Comparison of ENCODE assay signal across 10 cellular contexts in the genomic region with DNA sequence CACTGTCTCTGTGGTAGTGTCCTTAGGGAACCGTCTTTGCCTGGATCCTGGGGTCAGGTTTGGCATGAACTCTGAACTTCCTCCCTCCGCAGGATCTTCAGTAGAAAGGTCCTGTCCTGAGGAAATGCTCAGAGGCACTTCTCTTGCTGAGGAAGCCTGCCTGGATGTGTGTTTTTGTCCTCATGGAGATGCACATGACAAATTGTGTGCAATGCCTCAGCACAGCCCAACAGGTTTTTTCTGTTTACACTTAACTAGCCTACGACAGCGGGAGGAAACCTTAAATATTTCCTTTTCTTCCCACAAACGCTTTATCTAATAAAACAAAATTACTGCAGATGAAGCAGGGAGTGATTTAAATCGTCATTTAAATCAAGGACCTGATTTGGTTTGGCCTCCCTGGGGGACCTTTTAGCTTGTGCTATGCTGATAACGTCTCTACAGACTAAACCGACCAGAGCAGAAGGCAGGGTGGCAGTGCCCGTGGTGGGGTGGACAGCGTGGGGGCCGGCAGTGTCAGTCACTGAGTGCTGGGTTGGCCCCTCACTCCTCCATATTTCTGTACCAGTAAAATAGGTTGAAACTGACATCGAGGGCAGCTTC. TPM values are rescaled to one million over a fixed set of nuclear protein-coding genes. Genes with fewer than 3 reads are reported as not detected.
A peak's percentile ranks its signal among the peaks of the same experiment; 100 is the strongest.
DNase-seq lines count a peak whose midpoint lies in the region; ATAC-seq and TF ChIP-seq lines count a peak whose summit lies in the region.
"Had no signal": no experiment of that assay in that cellular context is flagged by ENCODE, and none has a peak within 500 bp of the region (broad histone marks: within the 10 kb centered on the region; RNA-seq: fewer than 3 reads in every experiment).

No MANE protein-coding gene starts in this region.

- H3K4me1 ChIP-seq in ascending aorta = peaks cover 3 to 10% of the 10 kb centered on the region in 2 donors

- peak overlapping the region; percentile 24 to 54 for H3K4me3 ChIP-seq in ascending aorta

- H3K27me3 Mint-ChIP-seq in HFFc6 (ENCODE audit: insufficient read depth) = peaks cover 13% of the 10 kb centered on the region

- H3K36me3 Mint-ChIP-seq in HFFc6 (ENCODE audit: low read depth) = peaks cover 43% of the 10 kb centered on the region

- H3K27me3 ChIP-seq in ascending aorta = no peaks in the 10 kb centered on the region

- no peaks in the 10 kb centered on the region for H3K36me3 ChIP-seq in ascending aorta

- no peaks in the 10 kb centered on the region for H3K9me3 ChIP-seq in ascending aorta

- peak overlapping the region; percentile 78 for H3K4me3 Mint-ChIP-seq in HFFc6
- H3K4me3 Mint-ChIP-seq: activated T-cell treated with anti-CD3 and anti-CD28 coated beads, Interleukin-2, amount 50 U/mL, for 72 hours had no signal

- peak overlapping the region; percentile 89 for H3K27ac Mint-ChIP-seq in HFFc6
- H3K27ac Mint-ChIP-seq: activated T-cell treated with anti-CD3 and anti-CD28 coated beads, Interleukin-2, amount 50 U/mL, for 72 hours had no signal

- peaks cover 95% of the 10 kb centered on the region for H3K4me1 Mint-ChIP-seq in HFFc6 (ENCODE audit: low read depth)

- H3K27ac ChIP-seq in ascending aorta = peak overlapping the region; percentile 15 to 42

- ATAC-seq in left ventricle myocardium superior = peak; percentile 37
- ATAC-seq: activated T-cell treated with anti-CD3 and anti-CD28 coated beads, Interleukin-2, amount 50 U/mL, for 72 hours had no signal

- intact Hi-C loops in ascending aorta (cut with DNase I) = no loop called here
- intact Hi-C loops in left ventricle myocardium superior (cut with micrococcal nuclease) = no loop called here
- intact Hi-C loops in posterior vena cava (cut with DNase I) = no loop called here

- H3K9me3 Mint-ChIP-seq in HFFc6 = peaks cover 13% of the 10 kb centered on the region
- H3K9me3 Mint-ChIP-seq: activated T-cell treated with anti-CD3 and anti-CD28 coated beads, Interleukin-2, amount 50 U/mL, for 72 hours had no signal

- TF ChIP-seq CTCF in HFFc6 (IDR thresholded peaks at IDR 0.05) (no peak), ascending aorta (IDR thresholded peaks at IDR 0.05) (no peak), GM20000 (IDR thresholded peaks at IDR 0.05; ENCODE audit: extremely low read depth, missing control alignments) (no peak)

- DNase-seq in HFFc6 = no peak
- no peak for DNase-seq in ascending aorta (ENCODE audit: low spot score in 2 of 2)
- no peak for DNase-seq in left ventricle myocardium superior
- DNase-seq in smooth muscle cell of the brain vasculature (ENCODE audit: low read depth, low spot score) = peak; percentile 72
- DNase-seq in posterior vena cava (ENCODE audit: low spot score) = no peak
- no peak for DNase-seq in activated CD4-positive, alpha-beta T cell treated with anti-CD3 and anti-CD28 coated beads for 48 hours
- no peak for DNase-seq in GM20000 (ENCODE audit: low spot score)
- DNase-seq in activated naive CD4-positive, alpha-beta T cell (lab: John Stamatoyannopoulos, UW) = no peak
- DNase-seq: activated T-cell treated with anti-CD3 and anti-CD28 coated beads, Interleukin-2, amount 50 U/mL, for 72 hours; NCI-H1105 had no signal

RNA-seq across cellular contexts. Expression of gene FBXL14, which starts 18.5 kb away (rescaled TPM):
- 1 to 10 TPM; 5.2 to 6.5 (median 5.4) TPM for total RNA-seq in HFFc6 (2021; fragmentation: NEBNext Ultra II Directional; extraction: Animal tissue kit (Norgen Biotek cat#: 25700))
- total RNA-seq in ascending aorta = 14.7 TPM
- 7.7 TPM for total RNA-seq in left ventricle myocardium superior
- total RNA-seq in posterior vena cava = 1 to 10 TPM; 6.3 to 7.3 TPM

RNA-seq across cellular contexts. Expression of gene WNT5B, which starts 53.1 kb away (rescaled TPM):
- total RNA-seq in HFFc6 (2021; fragmentation: NEBNext Ultra II Directional; extraction: Animal tissue kit (Norgen Biotek cat#: 25700)) = 100 to 1,000 TPM; 191 to 289 (median 200) TPM
- total RNA-seq in ascending aorta = 0.53 TPM
- total RNA-seq in left ventricle myocardium superior = 2.4 TPM
- 10 to 100 TPM; 10.1 to 12.8 TPM for total RNA-seq in posterior vena cava

Comparison
In these comparisons a context has a peak if more than half of its experiments do, and no peak if none do; other contexts are left out.
1. RNA of gene WNT5B, which starts 53.1 kb away (total RNA-seq): 191 to 289 TPM in HFFc6; 10.1 to 12.8 TPM in posterior vena cava, 2.4 TPM in left ventricle myocardium superior (single experiment) and 0.53 TPM in ascending aorta (single experiment); every median in the first group is over 10 times any median in the second.